Comparison of ENCODE assay signal across 11 cellular contexts in the genomic region with DNA sequence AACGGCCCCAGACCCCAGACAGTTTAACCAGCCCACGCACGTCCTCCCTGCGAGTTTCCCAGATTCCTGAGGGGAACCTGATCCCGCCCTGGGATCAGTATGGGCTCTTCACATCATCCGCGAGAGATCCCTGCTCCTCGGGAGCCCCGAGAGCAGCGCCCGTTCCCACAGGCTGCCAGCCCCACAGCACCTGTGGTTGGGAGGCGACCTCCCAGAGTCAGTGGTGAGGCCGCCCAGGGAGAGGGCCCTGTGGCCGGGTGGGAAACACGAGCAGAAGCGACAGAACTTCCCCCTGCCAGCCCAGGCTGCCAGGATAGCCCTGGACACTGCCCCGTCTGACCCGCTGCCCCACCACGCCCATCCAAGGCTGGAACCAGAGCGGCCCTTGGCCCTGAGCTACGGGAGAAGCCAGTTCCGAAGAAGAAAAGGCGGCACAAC. TPM values are rescaled to one million over a fixed set of nuclear protein-coding genes. Genes with fewer than 3 reads are reported as not detected.
DNase-seq lines count a peak whose midpoint lies in the region; ATAC-seq, FAIRE-seq and TF ChIP-seq lines count a peak whose summit lies in the region.
"Had no signal": no experiment of that assay in that cellular context is flagged by ENCODE, and none has a peak within 500 bp of the region (broad histone marks: within the 10 kb centered on the region; RNA-seq: fewer than 3 reads in every experiment).

No MANE protein-coding gene starts in this region.

- H3K27me3 ChIP-seq in cardiac muscle cell (no peaks in the 10 kb centered on the region), duodenal mucosa (ENCODE audit: control insufficient read depth in 1 of 2, insufficient read depth in 2 of 2, low read length in 2 of 2) (no peaks in the 10 kb centered on the region), aorta (ENCODE audit: control insufficient read depth in 1 of 2, insufficient read depth in 2 of 2, low read length in 1 of 2) (no peaks in the 10 kb centered on the region)

- peaks cover 0 to 4% (median 0%) of the 10 kb centered on the region in 5 donors for H3K27me3 Mint-ChIP-seq in naive thymus-derived CD8-positive, alpha-beta T cell

- POLR2A ChIA-PET in naive thymus-derived CD8-positive, alpha-beta T cell (lab: Charles Lee), result interaction anchor here (0.6 to 6.7 kb wide), 12 partner anchors 8 to 101 kb away, joined by 3 to 90 read pairs (median 6); a partner anchor contains a TSS

- H3K4me1 ChIP-seq in cardiac muscle cell (ENCODE audit: low read depth) (peaks cover 52% of the 10 kb centered on the region), duodenal mucosa (ENCODE audit: control insufficient read depth in 1 of 2, insufficient read depth in 2 of 2, low read length in 2 of 2) (peaks cover 42 to 54% of the 10 kb centered on the region in 2 donors), aorta (ENCODE audit: control insufficient read depth in 1 of 2, insufficient read depth in 2 of 2, low read length in 2 of 2) (peaks cover 0 to 3% of the 10 kb centered on the region in 2 donors)

- peaks cover 21 to 59% (median 47%) of the 10 kb centered on the region in 4 donors for H3K4me1 Mint-ChIP-seq in naive thymus-derived CD8-positive, alpha-beta T cell

- intact Hi-C loops in cardiac septum (cut with DNase I) (loop anchor here (2.0 kb wide), 1 partner anchor 14 kb away; no protein-coding TSS in a partner anchor), aorta (cut with DNase I) (no loop called here)

- H3K36me3 Mint-ChIP-seq in naive thymus-derived CD8-positive, alpha-beta T cell, result peaks cover 0 to 3% (median 2%) of the 10 kb centered on the region in 3 donors

- no peaks in the 10 kb centered on the region for H3K36me3 ChIP-seq in cardiac muscle cell
- H3K36me3 ChIP-seq in duodenal mucosa (ENCODE audit: control insufficient read depth in 1 of 2, insufficient read depth in 2 of 2, low read length in 2 of 2), result no peaks in the 10 kb centered on the region
- no peaks in the 10 kb centered on the region for H3K36me3 ChIP-seq in aorta (ENCODE audit: control insufficient read depth in 1 of 2, insufficient read depth in 2 of 2, low read length in 1 of 2)

- TF ChIP-seq CTCF in cardiac muscle cell (IDR thresholded peaks at IDR 0.05; ENCODE audit: low read depth, low read length), result no peak

- H3K4me3 Mint-ChIP-seq in naive thymus-derived CD8-positive, alpha-beta T cell, result peak overlapping the region; percentile 75 to 93 (median 84)

- DNase-seq in cardiac muscle cell (ENCODE audit: low read depth in 1 of 2, low spot score in 1 of 2) (no peak), cardiac septum (ENCODE audit: low spot score) (no peak), aorta (peak in 1 of 2 donors; percentile 72), GM19239 (ENCODE audit: insufficient read length, low spot score) (no peak), NCI-H2107 treated with DMSO at 0.1 percent for 48 hours (lab: John Stamatoyannopoulos, UW; ENCODE audit: unreplicated experiment) (no peak)
- peak in 2 of 10 donors; percentile 2 to 9 for DNase-seq in naive thymus-derived CD8-positive, alpha-beta T cell
- DNase-seq: COR-L47 had no signal

- WGBS in aorta, 2 donors, result 53 to 58% methylated on average over 23 of the region's 23 CpGs

- no peak for FAIRE-seq in GM19239 (lab: Jason Lieb, UNC)
- FAIRE-seq: colon had no signal

- H3K9me3 Mint-ChIP-seq in naive thymus-derived CD8-positive, alpha-beta T cell, result peaks cover 0 to 7% (median 0%) of the 10 kb centered on the region in 9 donors

- H3K27ac Mint-ChIP-seq in naive thymus-derived CD8-positive, alpha-beta T cell, result peak overlapping the region; percentile 96 to 100 (median 98)

- ATAC-seq in naive thymus-derived CD8-positive, alpha-beta T cell, result no peak
- ATAC-seq in aorta (ENCODE audit: low FRiP score) (no peak), GM21786 (IDR thresholded peaks at IDR 0.05; ENCODE audit: unreplicated experiment) (no peak)

- no peak overlapping the region for H3K4me3 ChIP-seq in cardiac muscle cell
- H3K4me3 ChIP-seq in duodenal mucosa (ENCODE audit: low read depth in 1 of 2, low read length in 2 of 2), result peak overlapping the region; percentile 45 to 47
- H3K4me3 ChIP-seq in aorta (ENCODE audit: low read length in 2 of 2), result no peak overlapping the region

- H3K27ac ChIP-seq in cardiac muscle cell, result peak overlapping the region; percentile 91
- peak overlapping the region; percentile 81 for H3K27ac ChIP-seq in duodenal mucosa (ENCODE audit: low read depth, low read length)
- peak overlapping the region; percentile 3 to 93 for H3K27ac ChIP-seq in aorta (ENCODE audit: low read depth in 1 of 2, low read length in 2 of 2)

- H3K9me3 ChIP-seq in cardiac muscle cell (ENCODE audit: low read depth) (no peaks in the 10 kb centered on the region), duodenal mucosa (ENCODE audit: control insufficient read depth in 1 of 2, low read length in 2 of 2) (no peaks in the 10 kb centered on the region), aorta (ENCODE audit: control insufficient read depth, low read length) (no peaks in the 10 kb centered on the region)

- H3K9ac ChIP-seq in duodenal mucosa (ENCODE audit: low read depth in 1 of 2, low read length in 2 of 2), result peak overlapping the region; percentile 61 to 64

RNA-seq across cellular contexts. Expression of a gene that starts 32.8 kb away (rescaled TPM):
- 297 and 320 TPM in 2 replicates for total RNA-seq in cardiac muscle cell
- 235 and 253 TPM in 2 replicates for polyA plus RNA-seq in cardiac muscle cell
- 33.0 TPM for total RNA-seq in cardiac septum
- total RNA-seq in naive thymus-derived CD8-positive, alpha-beta T cell, result 100 to 1,000 TPM; 196 to 214 TPM
- 100 to 1,000 TPM; 437 to 997 (median 737) TPM for polyA plus RNA-seq in naive thymus-derived CD8-positive, alpha-beta T cell
- total RNA-seq in aorta, result 100 to 1,000 TPM in 1 of 2 donors, 10 to 100 TPM in 1; 92.1 to 265 TPM
- polyA plus RNA-seq in aorta, result 100 to 1,000 TPM; 228 to 277 TPM

RNA-seq across cellular contexts. Expression of a gene that starts 34.8 kb away (rescaled TPM):
- total RNA-seq in cardiac muscle cell (0.11 TPM in 1 of 2 replicates, not detected in the other), cardiac septum (not detected), aorta (not detected)
- polyA plus RNA-seq in cardiac muscle cell (0.11 and 0.16 TPM in 2 replicates), aorta (not detected)
- not detected for total RNA-seq in naive thymus-derived CD8-positive, alpha-beta T cell
- polyA plus RNA-seq in naive thymus-derived CD8-positive, alpha-beta T cell, result under 1 TPM in 2 of 3 donors, not detected in 1; 0.17 to 0.21 TPM
- total RNA-seq: progenitor cell of endocrine pancreas had no signal

Comparison
In these comparisons a context has a peak if more than half of its experiments do, and no peak if none do; other contexts are left out.
1. H3K4me3 ChIP-seq: peak in duodenal mucosa (2 of 2); none in cardiac muscle cell (single experiment) and aorta (0 of 2).
2. Peak in every context shown above with its lines, with median percentiles within 50 percentile points of each other: H3K27ac ChIP-seq.